In the genomic region with DNA sequence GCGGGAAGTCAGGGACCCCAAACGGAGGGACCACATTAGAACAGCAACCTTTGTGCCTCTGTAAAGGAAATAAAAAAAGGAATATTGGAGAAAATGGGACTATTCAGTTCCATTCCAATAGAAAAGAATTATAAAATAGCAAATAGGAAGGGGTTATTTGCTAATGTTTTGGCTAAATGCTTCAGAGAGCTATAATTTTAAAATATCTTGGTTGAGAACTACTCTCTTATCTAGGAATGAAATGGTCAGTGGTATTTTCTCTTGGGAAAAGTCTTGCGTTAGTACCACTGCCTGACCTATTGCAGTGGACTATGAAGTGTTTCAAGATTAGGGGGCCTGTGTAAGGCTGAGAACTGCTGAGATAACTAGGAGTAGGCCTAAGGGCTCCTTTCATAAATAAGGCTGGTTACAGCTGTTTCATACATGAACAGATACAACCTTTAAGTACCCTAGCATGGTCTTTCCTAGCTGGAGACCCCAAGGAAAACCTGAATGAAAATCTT, we compare ENCODE assay signal across 10 cellular contexts. TPM values are rescaled to one million over a fixed set of nuclear protein-coding genes. Genes with fewer than 3 reads are reported as not detected.
DNase-seq lines count a peak whose midpoint lies in the region; ATAC-seq, FAIRE-seq and TF ChIP-seq lines count a peak whose summit lies in the region.
"Had no signal": no experiment of that assay in that cellular context is flagged by ENCODE, and none has a peak within 500 bp of the region (broad histone marks: within the 10 kb centered on the region; RNA-seq: fewer than 3 reads in every experiment).

No MANE protein-coding gene starts in this region.

- no peak for TF ChIP-seq EP300 in HepG2 (IDR thresholded peaks at IDR 0.05; ENCODE audit: low read depth in 2 of 2, low read length in 2 of 2)
- no peak for TF ChIP-seq EP300 in HepG2 (CRISPR knock-in tag; IDR thresholded peaks at IDR 0.05; ENCODE audit: borderline replicate concordance)

- H4K20me1 ChIP-seq in mammary epithelial cell (ENCODE audit: insufficient read depth, low read length) (no peaks in the 10 kb centered on the region), HepG2 (ENCODE audit: insufficient read depth, low read length) (no peaks in the 10 kb centered on the region)

- no peak for FAIRE-seq in HepG2 (lab: Jason Lieb, UNC)

- H3K9me3 ChIP-seq in mammary epithelial cell (replicated peaks; ENCODE audit: insufficient read depth, low read length) (no peaks in the 10 kb centered on the region), HepG2 (ENCODE audit: low read length) (no peaks in the 10 kb centered on the region), tibial artery (no peaks in the 10 kb centered on the region)

- CTCF ChIA-PET in mammary epithelial cell (lab: Charles Lee; ENCODE audit: low non-redundant PET): interaction anchor here (0.5 kb wide), 1 partner anchor 8 kb away, joined by 6 read pairs; no protein-coding TSS in a partner anchor
- CTCF ChIA-PET in HepG2 (lab: Yijun Ruan, JAX; ENCODE audit: low intra/inter-chr PET ratio, low total read pairs): no interaction called here

- H2AFZ ChIP-seq in mammary epithelial cell (ENCODE audit: low read depth, low read length): no peak overlapping the region
- H2AFZ ChIP-seq in HepG2 (ENCODE audit: low read length): no peak overlapping the region

- in situ Hi-C loops in mammary epithelial cell (cut with MboI; ENCODE audit: low sequenced_read_pairs in 2 of 2) (no loop called here), HepG2 (cut with HindIII; ENCODE audit: extremely low pct_ligation_motif_present, low pct_unique_long_range_greater_than_20kb) (no loop called here)

- H3K4me3 ChIP-seq in mammary epithelial cell (replicated peaks in 1 of 3; ENCODE audit: insufficient read depth in 1 of 3, low read depth in 2 of 3, low read length in 3 of 3) (no peak overlapping the region), HepG2 (replicated peaks in 1 of 3; ENCODE audit: insufficient read depth in 1 of 3, low read depth in 2 of 3, low read length in 3 of 3) (no peak overlapping the region), tibial artery (no peak overlapping the region)

- intact Hi-C loops in mammary epithelial cell (cut with micrococcal nuclease) (loop anchor here (1.0 to 10.0 kb wide), 4 partner anchors 9 to 1026 kb away; a partner anchor contains a TSS), HepG2 (cut with micrococcal nuclease; ENCODE audit: unreplicated experiment) (no loop called here), tibial artery (cut with DNase I; ENCODE audit: low total_unique reads) (no loop called here)

- BruUV-seq in mammary epithelial cell (replicated peaks; lab: Mats Ljungman, UMichigan) (TSS peak; percentile 63), HepG2 (replicated peaks; lab: Mats Ljungman, UMichigan) (TSS peak; percentile 95)

- H3K4me2 ChIP-seq in mammary epithelial cell (ENCODE audit: insufficient read depth, low read depth, low read length) (peak overlapping the region; percentile 22), HepG2 (ENCODE audit: low read depth, low read length) (peak overlapping the region; percentile 60)

- H3K9ac ChIP-seq in mammary epithelial cell (ENCODE audit: insufficient read depth, low read length) (peak overlapping the region; percentile 88), HepG2 (ENCODE audit: insufficient read depth, low read depth, low read length) (peak overlapping the region; percentile 66)

- ATAC-seq in HepG2 (no peak), GM18867 (IDR thresholded peaks at IDR 0.05; ENCODE audit: unreplicated experiment) (no peak), GM21786 (IDR thresholded peaks at IDR 0.05; ENCODE audit: unreplicated experiment) (no peak)

- no peak for DNase-seq in T-helper 2 cell treated with Interferon-gamma antibody and Interleukin-4, amounts not matched to agents 5 μg/mL and 100 μg/mL, for 36 hours (ENCODE audit: low spot score)
- DNase-seq in T-helper 2 cell (no peak), mammary epithelial cell (no peak), HepG2 (ENCODE audit: low spot score) (no peak), tibial artery (no peak), GM19238 (ENCODE audit: insufficient read length, low spot score) (no peak)

- peaks cover 2% of the 10 kb centered on the region for H3K36me3 Mint-ChIP-seq in T-helper 2 cell treated with Interferon-gamma antibody and Interleukin-4, amounts not matched to agents 5 μg/mL and 100 μg/mL, for 36 hours (ENCODE audit: low read depth)

- H3K79me2 ChIP-seq in mammary epithelial cell (ENCODE audit: insufficient read depth, low read length): no peaks in the 10 kb centered on the region
- H3K79me2 ChIP-seq in HepG2 (ENCODE audit: insufficient read depth, low read length): no peaks in the 10 kb centered on the region

- no peak for TF ChIP-seq POLR2A in HepG2 (IDR thresholded peaks at IDR 0.05; ENCODE audit: insufficient read depth in 1 of 2, low read depth in 2 of 2, low read length in 2 of 2)

- no peaks in the 10 kb centered on the region for H3K36me3 ChIP-seq in mammary epithelial cell (ENCODE audit: insufficient read depth, low read length)
- no peaks in the 10 kb centered on the region for H3K36me3 ChIP-seq in HepG2 (replicated peaks in 1 of 2; ENCODE audit: control insufficient read depth in 1 of 2, insufficient read depth in 2 of 2, low read length in 2 of 2)
- H3K36me3 ChIP-seq in tibial artery: no peaks in the 10 kb centered on the region

- H3K4me1 Mint-ChIP-seq in T-helper 2 cell treated with Interferon-gamma antibody and Interleukin-4, amounts not matched to agents 5 μg/mL and 100 μg/mL, for 36 hours (ENCODE audit: low read depth): peaks cover 35% of the 10 kb centered on the region

- peak overlapping the region; percentile 100 for H3K27ac ChIP-seq in mammary epithelial cell (ENCODE audit: insufficient read depth, low read depth, low read length)
- peak overlapping the region; percentile 100 for H3K27ac ChIP-seq in HepG2 (ENCODE audit: extremely low read length, insufficient read depth, low read length)
- H3K27ac ChIP-seq in tibial artery: peak overlapping the region; percentile 88 to 93
- H3K27ac ChIP-seq: HL-60 had no signal

- dilution Hi-C loops in mammary epithelial cell (cut with HindIII; ENCODE audit: low sequenced_read_pairs): no loop called here

- H3K27me3 Mint-ChIP-seq in T-helper 2 cell treated with Interferon-gamma antibody and Interleukin-4, amounts not matched to agents 5 μg/mL and 100 μg/mL, for 36 hours (ENCODE audit: low read depth): no peaks in the 10 kb centered on the region
- H3K27me3 Mint-ChIP-seq: dendritic cell treated with granulocyte-macrophage colony-stimulating factor and Interleukin-4, amounts not matched to agents 40 ng/mL and 50 ng/mL, for 4 days had no signal

- H3K4me1 ChIP-seq in mammary epithelial cell (ENCODE audit: insufficient read depth, low read length) (peaks cover 53% of the 10 kb centered on the region), HepG2 (ENCODE audit: insufficient read depth, low read length) (peaks cover 74% of the 10 kb centered on the region), tibial artery (peaks cover 0 to 53% (median 40%) of the 10 kb centered on the region in 4 donors)

- peak overlapping the region; percentile 74 for H3K4me3 Mint-ChIP-seq in T-helper 2 cell treated with Interferon-gamma antibody and Interleukin-4, amounts not matched to agents 5 μg/mL and 100 μg/mL, for 36 hours
- H3K4me3 Mint-ChIP-seq: dendritic cell treated with granulocyte-macrophage colony-stimulating factor and Interleukin-4, amounts not matched to agents 40 ng/mL and 50 ng/mL, for 4 days had no signal

- peaks cover 6% of the 10 kb centered on the region for H3K9me3 Mint-ChIP-seq in T-helper 2 cell treated with Interferon-gamma antibody and Interleukin-4, amounts not matched to agents 5 μg/mL and 100 μg/mL, for 36 hours

- POLR2A ChIA-PET in HepG2 (lab: Yijun Ruan, JAX): interaction anchor here (0.7 to 2.4 kb wide), 8 partner anchors 9 to 878 kb away, joined by 3 to 11 read pairs (median 7); a partner anchor contains a TSS

- H3K27ac Mint-ChIP-seq in T-helper 2 cell treated with Interferon-gamma antibody and Interleukin-4, amounts not matched to agents 5 μg/mL and 100 μg/mL, for 36 hours: peak overlapping the region; percentile 81
- H3K27ac Mint-ChIP-seq: dendritic cell treated with granulocyte-macrophage colony-stimulating factor and Interleukin-4, amounts not matched to agents 40 ng/mL and 50 ng/mL, for 4 days had no signal

- H3K27me3 ChIP-seq in mammary epithelial cell (ENCODE audit: insufficient read depth, low read length) (no peaks in the 10 kb centered on the region), HepG2 (ENCODE audit: control insufficient read depth in 1 of 2, insufficient read depth in 2 of 2, low read length in 2 of 2) (no peaks in the 10 kb centered on the region), tibial artery (no peaks in the 10 kb centered on the region)

- TF ChIP-seq RAD21 in HepG2 (CRISPR knock-in tag; IDR thresholded peaks at IDR 0.05): no peak

- WGBS in mammary epithelial cell (ENCODE audit: low coverage, missing lambda C conversion rate): 76% methylated on average over 3 of the region's 3 CpGs
- 70% methylated on average over 3 of the region's 3 CpGs for WGBS in HepG2 (ENCODE audit: low lambda C conversion rate)

- TF ChIP-seq CTCF in mammary epithelial cell (conservative IDR thresholded peaks at IDR 0.05 in 1 of 2, IDR thresholded peaks at IDR 0.05 in 1 of 2; ENCODE audit: extremely low read depth in 1 of 2, insufficient read depth in 1 of 2, low read depth in 1 of 2, low read length in 2 of 2): no peak
- no peak for TF ChIP-seq CTCF in HepG2 (CRISPR knock-in tag; IDR thresholded peaks at IDR 0.05)
- TF ChIP-seq CTCF in tibial artery (IDR thresholded peaks at IDR 0.05): no peak

RNA-seq across cellular contexts. Expression of a gene that starts 6.9 kb away (rescaled TPM):
- total RNA-seq in mammary epithelial cell (10 to 100 TPM; 49.8 to 53.0 TPM), HepG2 (2016; rRNA removed; fragmentation: Illumina TruSeq; extraction: Trizol) (63.7 and 71.7 TPM in 2 replicates)
- polyA plus RNA-seq in mammary epithelial cell (31.1 TPM), HepG2 (2011; rRNA removed) (24.2 and 31.4 TPM in 2 replicates)
- polyA minus RNA-seq in mammary epithelial cell: 45.0 TPM
- 5.3 and 8.1 TPM in 2 replicates for total RNA-seq in HepG2 (2016; cell fraction: cytosol; rRNA removed; fragmentation: Illumina TruSeq; extraction: Trizol; ENCODE audit: low read depth)
- 59.2 and 62.0 TPM in 2 replicates for total RNA-seq in HepG2 (2016; cell fraction: insoluble cytoplasmic fraction; rRNA removed; fragmentation: Illumina TruSeq; extraction: Trizol)
- total RNA-seq in HepG2 (2016; cell fraction: membrane; rRNA removed; fragmentation: Illumina TruSeq; extraction: Trizol): 16.3 and 20.1 TPM in 2 replicates
- 55.9 and 59.7 TPM in 2 replicates for total RNA-seq in HepG2 (2016; cell fraction: nucleus; rRNA removed; fragmentation: Illumina TruSeq; extraction: Trizol)
- polyA plus RNA-seq in HepG2 (2011; cell fraction: cytosol; rRNA removed): 9.9 and 15.9 TPM in 2 replicates
- polyA plus RNA-seq in HepG2 (2011; cell fraction: nucleus; rRNA removed): 19.4 and 21.7 TPM in 2 replicates
- 34.3 and 43.6 TPM in 2 replicates for polyA plus RNA-seq in HepG2 (2012)
- 1.5 and 1.7 TPM in 2 replicates for polyA plus RNA-seq in HepG2 (2016; cell fraction: cytosol; fragmentation: Illumina TruSeq; extraction: Trizol; ENCODE audit: low read depth)
- polyA plus RNA-seq in HepG2 (2016; cell fraction: insoluble cytoplasmic fraction; fragmentation: Illumina TruSeq; extraction: Trizol; ENCODE audit: low read depth): 55.1 and 60.7 TPM in 2 replicates
- polyA plus RNA-seq in HepG2 (2016; cell fraction: membrane; fragmentation: Illumina TruSeq; extraction: Trizol; ENCODE audit: low read depth): 5.2 and 6.5 TPM in 2 replicates
- polyA plus RNA-seq in HepG2 (2016; cell fraction: nucleus; fragmentation: Illumina TruSeq; extraction: Trizol; ENCODE audit: insufficient read depth, low read depth): 61.4 and 70.9 TPM in 2 replicates
- polyA minus RNA-seq in HepG2 (2011; rRNA and poly(A)+ RNA removed; ENCODE audit: low replicate concordance): 13.9 and 26.9 TPM in 2 replicates
- 20.9 and 21.9 TPM in 2 replicates for polyA minus RNA-seq in HepG2 (2011; cell fraction: cytosol; rRNA and poly(A)+ RNA removed)
- polyA minus RNA-seq in HepG2 (2011; cell fraction: nucleus; rRNA and poly(A)+ RNA removed): 77.1 and 85.4 TPM in 2 replicates
